ENCODE assay signal across 1 cellular context in genomic region chr21:29002442-29003144, GRCh38.
TF ChIP-seq lines count a peak whose summit lies in the region.

No MANE protein-coding gene starts in this region.

TF ChIP-seq in K562, 482 proteins besides CTCF, POLR2A, EP300 and RAD21 (continued from another document and continues in another):
- TF ChIP-seq SAFB2 (IDR thresholded peaks at IDR 0.05; ENCODE audit: borderline replicate concordance, low read depth, low read length, severe bottlenecking) (no peak), FIP1L1 (IDR thresholded peaks at IDR 0.05; ENCODE audit: low read depth, low read length, poor library complexity, severe bottlenecking) (peak; percentile 58), PATZ1 (CRISPR knock-in tag; IDR thresholded peaks at IDR 0.05; ENCODE audit: borderline replicate concordance) (no peak), LEF1 (IDR thresholded peaks at IDR 0.05) (peak; percentile 56), ZC3H4 (CRISPR knock-in tag; IDR thresholded peaks at IDR 0.05; ENCODE audit: borderline replicate concordance) (no peak), CAMTA2 (CRISPR knock-in tag; conservative IDR thresholded peaks at IDR 0.05) (no peak), ZNF324 (CRISPR knock-in tag; IDR thresholded peaks at IDR 0.05) (no peak), LARP7 (IDR thresholded peaks at IDR 0.05) (0 out of 2 replicates have a peak, but pooled peaks have one; percentile 8), PREB (CRISPR knock-in tag; IDR thresholded peaks at IDR 0.05) (no peak), ZBTB40 (IDR thresholded peaks at IDR 0.05) (peak; percentile 94), ZBTB40 (CRISPR knock-in tag; IDR thresholded peaks at IDR 0.05) (no peak), GABPA (tag; conservative IDR thresholded peaks at IDR 0.05; ENCODE audit: low read depth) (peak; percentile 97), UBTF (IDR thresholded peaks at IDR 0.05; ENCODE audit: borderline replicate concordance in 1 of 2, low read depth in 2 of 2, low read length in 2 of 2) (peak in 1 of 2 experiments; percentile 89; a peak in 2 of 4 replicates), ZNF224 (CRISPR knock-in tag; IDR thresholded peaks at IDR 0.05) (no peak), GMEB1 (CRISPR knock-in tag; IDR thresholded peaks at IDR 0.05) (no peak), TCF15 (CRISPR knock-in tag; IDR thresholded peaks at IDR 0.05) (no peak), RFX7 (CRISPR knock-in tag; IDR thresholded peaks at IDR 0.05) (no peak), ZNF431 (CRISPR knock-in tag; IDR thresholded peaks at IDR 0.05) (0 out of 2 replicates have a peak, but pooled peaks have one; percentile 28), TARDBP (IDR thresholded peaks at IDR 0.05) (0 out of 2 replicates have a peak, but pooled peaks have one; percentile 56), ZC3H8 (IDR thresholded peaks at IDR 0.05) (no peak), SNAPC5 (CRISPR knock-in tag; IDR thresholded peaks at IDR 0.05) (no peak), SMARCA5 (IDR thresholded peaks at IDR 0.05) (no peak), ZNF696 (CRISPR knock-in tag; conservative IDR thresholded peaks at IDR 0.05) (no peak), ELK3 (CRISPR knock-in tag; IDR thresholded peaks at IDR 0.05) (no peak), ZNF77 (CRISPR knock-in tag; IDR thresholded peaks at IDR 0.05) (no peak), MYBL2 (IDR thresholded peaks at IDR 0.05; ENCODE audit: low read depth) (no peak), MYBL2 (CRISPR knock-in tag; IDR thresholded peaks at IDR 0.05; ENCODE audit: borderline replicate concordance) (no peak), BCOR (IDR thresholded peaks at IDR 0.05) (peak; percentile 72), CC2D1A (IDR thresholded peaks at IDR 0.05) (peak; percentile 60; the same call in 1 of the 2 replicates), ELF1 (tag; IDR thresholded peaks at IDR 0.05) (peak; percentile 77), TOE1 (IDR thresholded peaks at IDR 0.05; ENCODE audit: borderline replicate concordance) (peak; percentile 77), TOE1 (CRISPR knock-in tag; IDR thresholded peaks at IDR 0.05; ENCODE audit: borderline replicate concordance, low read depth) (no peak), SIN3A (IDR thresholded peaks at IDR 0.05; ENCODE audit: borderline replicate concordance in 2 of 2, control insufficient read depth in 1 of 2, low read depth in 2 of 2, low read length in 2 of 2) (peak; percentile 66 to 83; a peak in 3 of 4 replicates), ZNF212 (CRISPR knock-in tag; IDR thresholded peaks at IDR 0.05) (no peak), MCM3 (IDR thresholded peaks at IDR 0.05) (no peak), GABPB1 (CRISPR knock-in tag; IDR thresholded peaks at IDR 0.05) (peak; percentile 100), FOS (IDR thresholded peaks at IDR 0.05; ENCODE audit: extremely low read depth, insufficient read length) (no peak), SMAD2 (IDR thresholded peaks at IDR 0.05; ENCODE audit: low read depth, low read length) (no peak), ZNF436 (CRISPR knock-in tag; IDR thresholded peaks at IDR 0.05) (no peak), ZBTB1 (CRISPR knock-in tag; IDR thresholded peaks at IDR 0.05; ENCODE audit: borderline replicate concordance, low read depth) (no peak), JUN (IDR thresholded peaks at IDR 0.05; ENCODE audit: borderline replicate concordance, low read depth, low read length) (peak; percentile 70; the same call in 1 of the 2 replicates), JUN (CRISPR knock-in tag; IDR thresholded peaks at IDR 0.05; ENCODE audit: borderline replicate concordance) (no peak), TFAM (CRISPR knock-in tag; conservative IDR thresholded peaks at IDR 0.05) (no peak), HDAC2 (IDR thresholded peaks at IDR 0.05) (peak; percentile 91), MXD1 (CRISPR knock-in tag; IDR thresholded peaks at IDR 0.05; ENCODE audit: borderline replicate concordance, poor library complexity, severe bottlenecking) (peak; percentile 55), BACH1 (tag; IDR thresholded peaks at IDR 0.05) (no peak), BRCA1 (IDR thresholded peaks at IDR 0.05) (no peak), BRCA1 (CRISPR knock-in tag; IDR thresholded peaks at IDR 0.05) (no peak), ZBTB12 (CRISPR knock-in tag; IDR thresholded peaks at IDR 0.05) (peak; percentile 68; the same call in 1 of the 2 replicates), PHTF2 (CRISPR knock-in tag; IDR thresholded peaks at IDR 0.05) (no peak)
